Comparison of ENCODE assay signal across 8 cellular contexts in genomic region chr10:68471586-68472408, GRCh38. TPM values are rescaled to one million over a fixed set of nuclear protein-coding genes. Genes with fewer than 3 reads are reported as not detected.
DNase-seq lines count a peak whose midpoint lies in the region; ATAC-seq and TF ChIP-seq lines count a peak whose summit lies in the region.

Gene DNA2, minus strand, starts transcription at chr10:68471973. Its CDS starts 109 bp downstream, at chr10:68471864.

- TSS peak; percentile 97 for BruUV-seq in Caco-2 (replicated peaks; lab: Mats Ljungman, UMichigan)

- CTCF ChIA-PET in Caco-2 (lab: Charles Lee): interaction anchor here (0.6 to 1.3 kb wide), 2 partner anchors 10 to 65 kb away, joined by 5 to 6 read pairs; partner anchors contain the start of gene RUFY2
- CTCF ChIA-PET in activated CD8-positive, alpha-beta memory T cell treated with anti-CD3 and anti-CD28 coated beads, Interleukin-2, amount 10 ng/mL, durations not matched to agents 7 days and 5 days (lab: Charles Lee): interaction anchor here (1.0 to 1.3 kb wide), 2 partner anchors 65 to 355 kb away, joined by 3 read pairs; partner anchors contain the start of genes RUFY2 and STOX1

- intact Hi-C loops in Caco-2 (cut with micrococcal nuclease; ENCODE audit: unreplicated experiment): loop anchor here (1.0 to 5.0 kb wide), 5 partner anchors 19 to 426 kb away; partner anchors contain the start of genes CCAR1, RUFY2 and SLC25A16

- peak within 1 kb of the TSS; percentile 79 for H3K4me3 ChIP-seq in Caco-2 (ENCODE audit: low read depth, low read length)
- H3K4me3 ChIP-seq in endocrine pancreas (ENCODE audit: control insufficient read depth, insufficient read depth, low read length): peak within 1 kb of the TSS; percentile 74
- H3K4me3 ChIP-seq in mesodermal cell (ENCODE audit: extremely low read depth, insufficient read depth, low read length, poor library complexity, severe bottlenecking): peak within 1 kb of the TSS; percentile 61

- peak; percentile 62 for ATAC-seq in GM19468 (IDR thresholded peaks at IDR 0.05; ENCODE audit: extremely low read depth, unreplicated experiment)
- ATAC-seq in activated CD8-positive, alpha-beta memory T cell treated with anti-CD3 and anti-CD28 coated beads, Interleukin-2, amount 10 ng/mL, durations not matched to agents 7 days and 5 days: peak; percentile 95

- H3K36me3 Mint-ChIP-seq in Caco-2 (ENCODE audit: insufficient read depth, unreplicated experiment): peaks cover 54% of the 10 kb centered on the region
- peaks cover 32% of the 10 kb centered on the region for H3K36me3 Mint-ChIP-seq in activated CD8-positive, alpha-beta memory T cell treated with anti-CD3 and anti-CD28 coated beads, Interleukin-2, amount 10 ng/mL, durations not matched to agents 7 days and 5 days

- WGBS in mesodermal cell (ENCODE audit: insufficient coverage in 2 of 2), 2 experiments: 6 to 10% methylated on average over 39 to 42 of the region's 46 CpGs

- peak; percentile 96 to 97 for DNase-seq in Caco-2
- DNase-seq in HS-5 (ENCODE audit: low read depth): peak; percentile 53
- peak; percentile 63 for DNase-seq in NOMO-1 treated with DMSO at 0.1 percent for 48 hours (lab: John Stamatoyannopoulos, UW; ENCODE audit: unreplicated experiment)
- peak; percentile 86 for DNase-seq in activated CD8-positive, alpha-beta memory T cell treated with anti-CD3 and anti-CD28 coated beads, Interleukin-2, amount 10 ng/mL, durations not matched to agents 7 days and 5 days
- peak; percentile 42 to 57 for DNase-seq in stimulated activated CD8-positive, alpha-beta memory T cell treated with anti-CD3 and anti-CD28 coated beads, Interleukin-15, amount 100 ng/mL, for 4 hours (ENCODE audit: low read depth in 2 of 2)

- TF ChIP-seq CTCF in Caco-2 (IDR thresholded peaks at IDR 0.05; ENCODE audit: insufficient read depth in 1 of 2, low read depth in 1 of 2, low read length in 1 of 2, severe bottlenecking in 1 of 2, unreplicated experiment in 1 of 2): no peak

- H3K9me3 ChIP-seq in Caco-2: no peaks in the 10 kb centered on the region
- H3K9me3 ChIP-seq in endocrine pancreas (ENCODE audit: control insufficient read depth, low read length): no peaks in the 10 kb centered on the region
- no peaks in the 10 kb centered on the region for H3K9me3 ChIP-seq in mesodermal cell (ENCODE audit: control insufficient read depth, low read length)

- POLR2A ChIA-PET in Caco-2 (lab: Charles Lee): interaction anchor here (0.5 to 0.9 kb wide), 7 partner anchors 19 to 484 kb away, joined by 3 to 7 read pairs (median 3); partner anchors contain the start of genes DDX21, STOX1 and TET1

- H3K9ac ChIP-seq in endocrine pancreas (ENCODE audit: control insufficient read depth, insufficient read depth, low read length): peak within 1 kb of the TSS; percentile 81

- H3K4me1 ChIP-seq in Caco-2 (peaks cover 13% of the 10 kb centered on the region), endocrine pancreas (ENCODE audit: control insufficient read depth, insufficient read depth, low read length) (peaks cover 5% of the 10 kb centered on the region), mesodermal cell (ENCODE audit: control insufficient read depth, insufficient read depth, low read length, poor library complexity, severe bottlenecking) (no peaks in the 10 kb centered on the region)

- no peaks in the 10 kb centered on the region for H3K27me3 Mint-ChIP-seq in Caco-2 (ENCODE audit: insufficient read depth, unreplicated experiment)
- no peaks in the 10 kb centered on the region for H3K27me3 Mint-ChIP-seq in activated CD8-positive, alpha-beta memory T cell treated with anti-CD3 and anti-CD28 coated beads, Interleukin-2, amount 10 ng/mL, durations not matched to agents 7 days and 5 days

- H3K4me1 Mint-ChIP-seq in Caco-2 (ENCODE audit: low read depth, unreplicated experiment): peaks cover 23% of the 10 kb centered on the region
- H3K4me1 Mint-ChIP-seq in activated CD8-positive, alpha-beta memory T cell treated with anti-CD3 and anti-CD28 coated beads, Interleukin-2, amount 10 ng/mL, durations not matched to agents 7 days and 5 days: peaks cover 28% of the 10 kb centered on the region

- peak within 1 kb of the TSS; percentile 86 for H3K27ac ChIP-seq in mesodermal cell (ENCODE audit: low read depth, low read length, severe bottlenecking)

- no peaks in the 10 kb centered on the region for H3K9me3 Mint-ChIP-seq in Caco-2 (ENCODE audit: unreplicated experiment)
- no peaks in the 10 kb centered on the region for H3K9me3 Mint-ChIP-seq in activated CD8-positive, alpha-beta memory T cell treated with anti-CD3 and anti-CD28 coated beads, Interleukin-2, amount 10 ng/mL, durations not matched to agents 7 days and 5 days (ENCODE audit: low read depth)

- H3K27me3 ChIP-seq in Caco-2 (replicated peaks; ENCODE audit: control insufficient read depth, insufficient read depth, low read length) (no peaks in the 10 kb centered on the region), endocrine pancreas (ENCODE audit: control insufficient read depth, insufficient read depth, low read length) (no peaks in the 10 kb centered on the region)

- H3K36me3 ChIP-seq in Caco-2 (ENCODE audit: control insufficient read depth, insufficient read depth, low read length): peaks cover 2% of the 10 kb centered on the region; the same call in 1 of the 2 replicates
- no peaks in the 10 kb centered on the region for H3K36me3 ChIP-seq in endocrine pancreas (ENCODE audit: control insufficient read depth, insufficient read depth, low read length)
- peaks cover 25% of the 10 kb centered on the region for H3K36me3 ChIP-seq in mesodermal cell (ENCODE audit: control insufficient read depth, insufficient read depth, low read length)

- peak within 1 kb of the TSS; percentile 93 for H3K4me3 Mint-ChIP-seq in Caco-2 (ENCODE audit: unreplicated experiment)
- H3K4me3 Mint-ChIP-seq in activated CD8-positive, alpha-beta memory T cell treated with anti-CD3 and anti-CD28 coated beads, Interleukin-2, amount 10 ng/mL, durations not matched to agents 7 days and 5 days: peak within 1 kb of the TSS; percentile 100

- peak within 1 kb of the TSS; percentile 98 for H3K27ac Mint-ChIP-seq in Caco-2 (ENCODE audit: unreplicated experiment)
- H3K27ac Mint-ChIP-seq in activated CD8-positive, alpha-beta memory T cell treated with anti-CD3 and anti-CD28 coated beads, Interleukin-2, amount 10 ng/mL, durations not matched to agents 7 days and 5 days: peak within 1 kb of the TSS; percentile 99

RNA-seq across cellular contexts. Expression of gene DNA2, which starts in this region (rescaled TPM):
- 85.5 and 88.1 TPM in 2 replicates for total RNA-seq in Caco-2 (2022)
- 10 to 100 TPM; 53.3 to 60.2 TPM for total RNA-seq in activated CD8-positive, alpha-beta memory T cell treated with anti-CD3 and anti-CD28 coated beads, Interleukin-2, amount 10 ng/mL, durations not matched to agents 7 days and 5 days
- polyA plus RNA-seq in mesodermal cell (2013, experiment 1 of 2): 8.9 TPM
- 10.9 TPM for polyA plus RNA-seq in mesodermal cell (2013, experiment 2 of 2)

Comparison
In these comparisons a context has a peak if more than half of its experiments do, and no peak if none do; other contexts are left out.
1. Peak in every context shown above with its lines: DNase-seq, ATAC-seq, H3K4me3 ChIP-seq and H3K27ac ChIP-seq.